Comparison of ENCODE assay signal across 19 cellular contexts in the genomic region with DNA sequence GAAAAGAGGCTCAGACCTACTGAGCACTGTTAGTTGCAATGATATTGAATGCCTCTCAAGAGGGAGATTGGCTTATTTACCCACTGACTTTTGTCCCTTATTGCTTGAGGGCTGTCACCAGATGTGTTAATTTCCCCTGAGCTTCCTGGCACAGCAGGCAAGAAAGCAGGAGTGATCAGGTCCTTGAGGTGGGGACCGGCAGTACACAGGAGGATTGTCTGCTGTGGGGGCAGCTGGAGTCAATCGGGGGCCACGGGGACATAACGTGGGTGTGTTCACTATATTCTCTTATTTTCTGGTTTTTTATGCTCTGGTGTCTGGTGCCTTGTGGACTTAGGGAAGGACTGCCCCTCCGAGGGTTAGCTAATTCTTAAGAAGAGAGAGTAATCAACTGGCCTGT. TPM values are rescaled to one million over a fixed set of nuclear protein-coding genes. Genes with fewer than 3 reads are reported as not detected.
DNase-seq lines count a peak whose midpoint lies in the region; ATAC-seq and TF ChIP-seq lines count a peak whose summit lies in the region.
"Had no signal": no experiment of that assay in that cellular context is flagged by ENCODE, and none has a peak within 500 bp of the region (broad histone marks: within the 10 kb centered on the region; RNA-seq: fewer than 3 reads in every experiment).

No MANE protein-coding gene starts in this region.

- H3K27me3 Mint-ChIP-seq in T-helper 2 cell treated with Interferon-gamma antibody and Interleukin-4, amounts not matched to agents 5 μg/mL and 100 μg/mL, for 36 hours (ENCODE audit: low read depth): peaks cover 13% of the 10 kb centered on the region
- no peaks in the 10 kb centered on the region for H3K27me3 Mint-ChIP-seq in CD8-positive, alpha-beta T cell (ENCODE audit: low read depth)
- H3K27me3 Mint-ChIP-seq in activated CD8-positive, alpha-beta T cell treated with anti-CD3 and anti-CD28 coated beads for 36 hours: no peaks in the 10 kb centered on the region

- peak overlapping the region; percentile 48 for H3K4me3 Mint-ChIP-seq in T-helper 2 cell treated with Interferon-gamma antibody and Interleukin-4, amounts not matched to agents 5 μg/mL and 100 μg/mL, for 36 hours
- H3K4me3 Mint-ChIP-seq in CD8-positive, alpha-beta T cell: peak overlapping the region; percentile 74
- H3K4me3 Mint-ChIP-seq in activated CD8-positive, alpha-beta T cell treated with anti-CD3 and anti-CD28 coated beads for 36 hours: peak overlapping the region; percentile 13

- H3K4me1 ChIP-seq in CD8-positive, alpha-beta T cell (ENCODE audit: insufficient read depth, low read length): peaks cover 69% of the 10 kb centered on the region
- H3K4me1 ChIP-seq: adrenal gland, SJCRH30 had no signal

- H3K27ac ChIP-seq in CD8-positive, alpha-beta T cell (ENCODE audit: low read depth, low read length): peak overlapping the region; percentile 25
- H3K27ac ChIP-seq: adrenal gland, esophagus squamous epithelium, PC-9, SJCRH30 had no signal

- CTCF ChIA-PET in CD8-positive, alpha-beta T cell (lab: Charles Lee): interaction anchor here (0.5 to 2.9 kb wide), 10 partner anchors 14 to 682 kb away, joined by 3 to 11 read pairs (median 4); no protein-coding TSS in a partner anchor
- CTCF ChIA-PET in activated CD8-positive, alpha-beta T cell treated with anti-CD3 and anti-CD28 coated beads for 36 hours (lab: Charles Lee): interaction anchor here (1.0 to 1.5 kb wide), 2 partner anchors 48 to 62 kb away, joined by 5 to 9 read pairs; no protein-coding TSS in a partner anchor

- POLR2A ChIA-PET in CD8-positive, alpha-beta T cell (lab: Charles Lee): interaction anchor here (0.6 to 1.5 kb wide), 6 partner anchors 8 to 62 kb away, joined by 3 to 5 read pairs (median 4); no protein-coding TSS in a partner anchor
- POLR2A ChIA-PET in activated CD8-positive, alpha-beta T cell treated with anti-CD3 and anti-CD28 coated beads for 36 hours (lab: Charles Lee): interaction anchor here (1.1 kb wide), 1 partner anchor 37 kb away, joined by 3 read pairs; no protein-coding TSS in a partner anchor

- no peaks in the 10 kb centered on the region for H3K36me3 ChIP-seq in CD8-positive, alpha-beta T cell (ENCODE audit: insufficient read depth, low read length)
- H3K36me3 ChIP-seq: adrenal gland, esophagus squamous epithelium, SJCRH30 had no signal

- peak overlapping the region; percentile 67 for H3K27ac Mint-ChIP-seq in T-helper 2 cell treated with Interferon-gamma antibody and Interleukin-4, amounts not matched to agents 5 μg/mL and 100 μg/mL, for 36 hours
- H3K27ac Mint-ChIP-seq in CD8-positive, alpha-beta T cell: peak overlapping the region; percentile 95
- H3K27ac Mint-ChIP-seq in activated CD8-positive, alpha-beta T cell treated with anti-CD3 and anti-CD28 coated beads for 36 hours: peak overlapping the region; percentile 84

- intact Hi-C loops in CD8-positive, alpha-beta T cell (cut with DNase I, micrococcal nuclease): loop anchor here (1.0 to 5.0 kb wide), 5 partner anchors 62 to 599 kb away; partner anchors contain the start of genes ANO10 (in 1 of the 2) and POMGNT2 (in 1 of the 2)
- intact Hi-C loops in activated CD8-positive, alpha-beta T cell treated with anti-CD3 and anti-CD28 coated beads for 36 hours (cut with micrococcal nuclease): no loop called here

- no peaks in the 10 kb centered on the region for H3K27me3 ChIP-seq in CD8-positive, alpha-beta T cell (ENCODE audit: insufficient read depth, low read length)
- H3K27me3 ChIP-seq: adrenal gland, esophagus squamous epithelium, SJCRH30 had no signal

- H3K4me3 ChIP-seq in CD8-positive, alpha-beta T cell (ENCODE audit: low read depth, low read length): peak overlapping the region; percentile 20
- H3K4me3 ChIP-seq: adrenal gland, esophagus squamous epithelium, PC-9, SJCRH30 had no signal

- peak; percentile 20 for ATAC-seq in CD8-positive, alpha-beta T cell
- ATAC-seq in activated CD8-positive, alpha-beta T cell treated with anti-CD3 and anti-CD28 coated beads for 36 hours: peak; percentile 34
- no peak for ATAC-seq in HG03045 (IDR thresholded peaks at IDR 0.05; ENCODE audit: unreplicated experiment)

- H3K9me3 Mint-ChIP-seq in T-helper 2 cell treated with Interferon-gamma antibody and Interleukin-4, amounts not matched to agents 5 μg/mL and 100 μg/mL, for 36 hours: peaks cover 10% of the 10 kb centered on the region
- peaks cover 2% of the 10 kb centered on the region for H3K9me3 Mint-ChIP-seq in CD8-positive, alpha-beta T cell
- peaks cover 14% of the 10 kb centered on the region for H3K9me3 Mint-ChIP-seq in activated CD8-positive, alpha-beta T cell treated with anti-CD3 and anti-CD28 coated beads for 36 hours

- DNase-seq in T-helper 2 cell treated with Interferon-gamma antibody and Interleukin-4, amounts not matched to agents 5 μg/mL and 100 μg/mL, for 36 hours (ENCODE audit: low spot score): no peak
- DNase-seq in T-helper 2 cell (no peak), islet precursor cell (peak; percentile 7), NOMO-1 treated with DMSO at 0.1 percent for 48 hours (lab: John Stamatoyannopoulos, UW; ENCODE audit: unreplicated experiment) (no peak), NCI-H146 (lab: John Stamatoyannopoulos, UW) (no peak)
- peak in 1 of 7 experiments; percentile 15 for DNase-seq in CD8-positive, alpha-beta T cell
- no peak for DNase-seq in activated CD8-positive, alpha-beta T cell treated with anti-CD3 and anti-CD28 coated beads for 36 hours
- DNase-seq: 8988T, DMS 273 treated with DMSO at 0.1 percent for 48 hours, esophagus squamous epithelium, H7, left cardiac atrium, NCI-H1694, NCI-H2227 treated with DMSO at 0.1 percent for 48 hours, NCI-H82, PC-9, SJCRH30 had no signal

- peaks cover 28% of the 10 kb centered on the region for H3K4me1 Mint-ChIP-seq in T-helper 2 cell treated with Interferon-gamma antibody and Interleukin-4, amounts not matched to agents 5 μg/mL and 100 μg/mL, for 36 hours (ENCODE audit: low read depth)
- peaks cover 81% of the 10 kb centered on the region for H3K4me1 Mint-ChIP-seq in CD8-positive, alpha-beta T cell (ENCODE audit: low read depth)
- peaks cover 67% of the 10 kb centered on the region for H3K4me1 Mint-ChIP-seq in activated CD8-positive, alpha-beta T cell treated with anti-CD3 and anti-CD28 coated beads for 36 hours (ENCODE audit: low read depth)

- no peaks in the 10 kb centered on the region for H3K36me3 Mint-ChIP-seq in T-helper 2 cell treated with Interferon-gamma antibody and Interleukin-4, amounts not matched to agents 5 μg/mL and 100 μg/mL, for 36 hours (ENCODE audit: low read depth)
- H3K36me3 Mint-ChIP-seq in CD8-positive, alpha-beta T cell: peaks cover 2% of the 10 kb centered on the region
- peaks cover 4% of the 10 kb centered on the region for H3K36me3 Mint-ChIP-seq in activated CD8-positive, alpha-beta T cell treated with anti-CD3 and anti-CD28 coated beads for 36 hours (ENCODE audit: low read depth)

- no peak for TF ChIP-seq CTCF in CD8-positive, alpha-beta T cell (IDR thresholded peaks at IDR 0.05)
- TF ChIP-seq CTCF in activated CD8-positive, alpha-beta T cell treated with anti-CD3 and anti-CD28 coated beads for 36 hours (IDR thresholded peaks at IDR 0.05): no peak

- no peaks in the 10 kb centered on the region for H3K9me3 ChIP-seq in CD8-positive, alpha-beta T cell (ENCODE audit: low read length)
- H3K9me3 ChIP-seq: adrenal gland, esophagus squamous epithelium, SJCRH30 had no signal

RNA-seq across cellular contexts. Expression of gene GASK1A, which starts 44.7 kb away (rescaled TPM):
- total RNA-seq in CD8-positive, alpha-beta T cell: under 1 TPM in 1 of 2 experiments, not detected in 1; 0.19 TPM
- total RNA-seq in activated CD8-positive, alpha-beta T cell treated with anti-CD3 and anti-CD28 coated beads for 36 hours: under 1 TPM in 1 of 2 experiments, not detected in 1; 0.11 TPM
- total RNA-seq: PC-9, SJCRH30 had no signal

Comparison
In these comparisons a context has a peak if more than half of its experiments do, and no peak if none do; other contexts are left out.
1. H3K4me3 Mint-ChIP-seq: peak in every context shown above with its lines; median percentile 74 in CD8-positive, alpha-beta T cell; 48 in T-helper 2 cell treated with Interferon-gamma antibody and Interleukin-4, amounts not matched to agents 5 μg/mL and 100 μg/mL, for 36 hours; 13 in activated CD8-positive, alpha-beta T cell treated with anti-CD3 and anti-CD28 coated beads for 36 hours.